8 cellular contexts compared by ENCODE assay signal in genomic region chr2:240585681-240586197, GRCh38. TPM values are rescaled to one million over a fixed set of nuclear protein-coding genes. Genes with fewer than 3 reads are reported as not detected.
DNase-seq lines count a peak whose midpoint lies in the region; ATAC-seq and TF ChIP-seq lines count a peak whose summit lies in the region.

No MANE protein-coding gene starts in this region.

- no peak overlapping the region for H2BK20ac ChIP-seq in IMR-90 (ENCODE audit: low read depth, low read length)

- POLR2A ChIA-PET in IMR-90 (lab: Charles Lee; ENCODE audit: unreplicated experiment) = no interaction called here

- intact Hi-C loops in IMR-90 (cut with micrococcal nuclease) = no loop called here
- intact Hi-C loops in stomach (cut with DNase I; ENCODE audit: low total_unique reads) = no loop called here

- peaks cover 0 to 11% (median 0%) of the 10 kb centered on the region in 3 donors for H3K27me3 Mint-ChIP-seq in immature natural killer cell (ENCODE audit: low read depth in 3 of 3)

- H2BK15ac ChIP-seq in IMR-90 (ENCODE audit: low read depth, low read length) = no peak overlapping the region

- peaks cover 0 to 7% (median 6%) of the 10 kb centered on the region in 3 donors for H3K36me3 Mint-ChIP-seq in immature natural killer cell

- H2AFZ ChIP-seq in IMR-90 (replicated peaks; ENCODE audit: low read length, poor library complexity) = peak overlapping the region; percentile 98

- H3K4me3 Mint-ChIP-seq in immature natural killer cell = peak overlapping the region; percentile 93 to 97 (median 96)

- peak overlapping the region; percentile 88 for H4K5ac ChIP-seq in IMR-90 (ENCODE audit: low read depth, low read length)

- TF ChIP-seq POLR2A in IMR-90 (IDR thresholded peaks at IDR 0.05; ENCODE audit: low read depth, low read length) (no peak), stomach (IDR thresholded peaks at IDR 0.05) (no peak)

- BruUV-seq in IMR-90 (replicated peaks; lab: Mats Ljungman, UMichigan) = TSS peak; percentile 60

- H3K9me1 ChIP-seq in IMR-90 (ENCODE audit: insufficient read depth, low read length) = peaks cover 22% of the 10 kb centered on the region

- H4K91ac ChIP-seq in IMR-90 (ENCODE audit: insufficient read depth, low read depth, low read length) = peak overlapping the region; percentile 61

- CTCF ChIA-PET in IMR-90 (lab: Yijun Ruan, JAX) = interaction anchor here (1.2 kb wide), 1 partner anchor 19 kb away, joined by 4 read pairs; no protein-coding TSS in a partner anchor

- peak overlapping the region; percentile 90 for H3K9ac ChIP-seq in IMR-90 (ENCODE audit: low read depth, low read length)

- no peaks in the 10 kb centered on the region for H3K9me3 Mint-ChIP-seq in immature natural killer cell

- peak overlapping the region; percentile 22 for H2BK5ac ChIP-seq in IMR-90 (ENCODE audit: low read depth, low read length, poor library complexity, severe bottlenecking)

- peaks cover 10% of the 10 kb centered on the region for H3K36me3 ChIP-seq in IMR-90 (ENCODE audit: control insufficient read depth, insufficient read depth, low read length)
- H3K36me3 ChIP-seq in stomach = peaks cover 5 to 26% (median 17%) of the 10 kb centered on the region in 4 donors

- peak overlapping the region; percentile 85 to 86 for H4K8ac ChIP-seq in IMR-90 (ENCODE audit: low read depth in 2 of 2, low read length in 2 of 2)

- 0 out of 2 replicates have a peak overlapping the region, but pooled peaks have one; percentile 38 for H3K18ac ChIP-seq in IMR-90 (ENCODE audit: low read depth, low read length)

- no peak overlapping the region for H2BK120ac ChIP-seq in IMR-90 (ENCODE audit: low read depth, low read length)

- H3K4ac ChIP-seq in IMR-90 (ENCODE audit: low read depth, low read length) = peak overlapping the region; percentile 68

- H2AK9ac ChIP-seq in IMR-90 (replicated peaks; ENCODE audit: low read depth, low read length, poor library complexity) = peak overlapping the region; percentile 93

- peak overlapping the region; percentile 95 for H3K4me2 ChIP-seq in IMR-90 (ENCODE audit: low read depth, low read length)

- peaks cover 2% of the 10 kb centered on the region; the same call in 1 of the 2 replicates for H3K9me3 ChIP-seq in IMR-90 (ENCODE audit: control insufficient read depth, insufficient read depth, low read length)
- H3K9me3 ChIP-seq in stomach = no peaks in the 10 kb centered on the region

- in situ Hi-C loops in IMR-90 (cut with MboI; ENCODE audit: low sequenced_read_pairs) = no loop called here
- in situ Hi-C loops in astrocyte of the cerebellum (cut with HindIII; ENCODE audit: low sequenced_read_pairs) = no loop called here

- peaks cover 26 to 73% of the 10 kb centered on the region in 2 experiments for H3K79me1 ChIP-seq in IMR-90 (ENCODE audit: low read depth in 1 of 2, low read length in 2 of 2)

- WGBS in IMR-90 (ENCODE audit: extremely low coverage in 2 of 2, insufficient read length in 1 of 2), 2 experiments = 19% methylated on average over 8 of the region's 20 CpGs; no CpG with 5 or more reads in 1 of the 2 experiments
- 1 to 6% (median 3%) methylated on average over 12 to 20 of the region's 20 CpGs for WGBS in stomach, 5 donors

- peaks cover 15% of the 10 kb centered on the region for H4K20me1 ChIP-seq in IMR-90 (ENCODE audit: insufficient read depth, low read length)

- peak overlapping the region; percentile 84 for H3K14ac ChIP-seq in IMR-90 (replicated peaks; ENCODE audit: low read depth, low read length)

- H3K23ac ChIP-seq in IMR-90 (ENCODE audit: low read depth, low read length) = peak overlapping the region; percentile 67; the same call in 1 of the 2 replicates

- H3K27me3 ChIP-seq in IMR-90 (ENCODE audit: control insufficient read depth, insufficient read depth, low read length) (no peaks in the 10 kb centered on the region), stomach (no peaks in the 10 kb centered on the region)

- H3K27ac Mint-ChIP-seq in immature natural killer cell = peak overlapping the region; percentile 91 to 97 (median 94)

- dilution Hi-C loops in IMR-90 (cut with HindIII; ENCODE audit: low sequenced_read_pairs, unreplicated experiment) = no loop called here

- no peak for TF ChIP-seq CTCF in IMR-90 (conservative IDR thresholded peaks at IDR 0.05; ENCODE audit: low read depth, low read length)
- TF ChIP-seq CTCF in astrocyte of the cerebellum (IDR thresholded peaks at IDR 0.05; ENCODE audit: low read depth, low read length, missing control alignments) = no peak
- TF ChIP-seq CTCF in stomach (IDR thresholded peaks at IDR 0.05) = no peak

- no peak for TF ChIP-seq EP300 in stomach (IDR thresholded peaks at IDR 0.05)

- H3K27ac ChIP-seq in IMR-90 (ENCODE audit: insufficient read depth, low read length) (peak overlapping the region; percentile 79), stomach (peak overlapping the region; percentile 89 to 98 (median 93))

- no peak for ATAC-seq in IMR-90 (ENCODE audit: low read depth)

- H3K4me1 ChIP-seq in IMR-90 (ENCODE audit: control insufficient read depth, insufficient read depth, low read length) (peaks cover 15% of the 10 kb centered on the region), stomach (peaks cover 39 to 63% (median 53%) of the 10 kb centered on the region in 4 donors)

- no peak for TF ChIP-seq RAD21 in IMR-90 (IDR thresholded peaks at IDR 0.05; ENCODE audit: low read length)

- H3K4me3 ChIP-seq in IMR-90 (ENCODE audit: insufficient read depth, low read depth, low read length) (peak overlapping the region; percentile 81), astrocyte of the cerebellum (ENCODE audit: low read depth, low read length) (peak overlapping the region; percentile 65), stomach (peak overlapping the region; percentile 75 to 91 (median 80))

- peak overlapping the region; percentile 78 for H2AK5ac ChIP-seq in IMR-90 (ENCODE audit: low read depth, low read length)

- DNase-seq in IMR-90 = no peak
- no peak for DNase-seq in astrocyte of the cerebellum (ENCODE audit: low read depth)
- no peak for DNase-seq in immature natural killer cell
- DNase-seq in stomach = no peak
- DNase-seq in dermis blood vessel endothelial cell = no peak
- DNase-seq in amygdala (lab: John Stamatoyannopoulos, UW) = no peak
- DNase-seq in GF-D8 (lab: John Stamatoyannopoulos, UW) = no peak
- DNase-seq in activated CD4-positive, alpha-beta T cell treated with anti-CD3 and anti-CD28 coated beads, Interleukin-2, amount 50 U/mL, for 48 hours = no peak

- peaks cover 54 to 72% of the 10 kb centered on the region in 2 donors for H3K4me1 Mint-ChIP-seq in immature natural killer cell

- H3K56ac ChIP-seq in IMR-90 (ENCODE audit: extremely low read depth, insufficient read depth, low read length) = peak overlapping the region; percentile 81

TF ChIP-seq in IMR-90, 13 proteins besides CTCF, POLR2A, EP300 and RAD21 (continues in another document):
- TF ChIP-seq CHD1 (IDR thresholded peaks at IDR 0.05; ENCODE audit: low read depth, low read length) = peak; percentile 76; the same call in 1 of the 2 replicates

RNA-seq across cellular contexts. Expression of gene CAPN10, which starts 0.8 kb away (rescaled TPM):
- 5.6 and 6.3 TPM in 2 replicates for total RNA-seq in IMR-90 (2012; rRNA removed)
- polyA plus RNA-seq in IMR-90 (2012; rRNA removed) = 20.9 and 27.4 TPM in 2 replicates
- 11.6 and 19.3 TPM in 2 replicates for polyA plus RNA-seq in IMR-90 (2012; cell fraction: cytosol; rRNA removed)
- polyA plus RNA-seq in IMR-90 (2012; cell fraction: nucleus; rRNA removed; ENCODE audit: low replicate concordance) = 72.5 and 181 TPM in 2 replicates
- polyA plus RNA-seq in immature natural killer cell = 10 to 100 TPM in 2 of 3 donors, 1 to 10 TPM in 1; 9.7 to 22.5 (median 11.6) TPM
- total RNA-seq in stomach = 100 to 1,000 TPM in 1 of 5 donors, 10 to 100 TPM in 4; 26.6 to 197 (median 58.3) TPM
- 10 to 100 TPM; 17.7 to 38.0 (median 23.3) TPM for polyA plus RNA-seq in stomach
- total RNA-seq in dermis blood vessel endothelial cell = 31.0 and 40.8 TPM in 2 replicates

RNA-seq across cellular contexts. Expression of gene RNPEPL1, which starts 17.5 kb away (rescaled TPM):
- total RNA-seq in IMR-90 (2012; rRNA removed) (3.8 and 3.9 TPM in 2 replicates), stomach (100 to 1,000 TPM in 3 of 5 donors, 10 to 100 TPM in 2; 32.7 to 196 (median 145) TPM), dermis blood vessel endothelial cell (42.5 and 117 TPM in 2 replicates)
- polyA plus RNA-seq in IMR-90 (2012; rRNA removed) (15.9 and 18.7 TPM in 2 replicates), immature natural killer cell (10 to 100 TPM; 46.5 to 51.4 (median 49.9) TPM), stomach (100 to 1,000 TPM in 2 of 3 donors, 10 to 100 TPM in 1; 93.9 to 136 (median 113) TPM)
- 10.5 and 25.6 TPM in 2 replicates for polyA plus RNA-seq in IMR-90 (2012; cell fraction: cytosol; rRNA removed)
- 31.4 and 92.4 TPM in 2 replicates for polyA plus RNA-seq in IMR-90 (2012; cell fraction: nucleus; rRNA removed; ENCODE audit: low replicate concordance)

RNA-seq across cellular contexts. Expression of gene DUSP28, which starts 25.6 kb away (rescaled TPM):
- total RNA-seq in IMR-90 (2012; rRNA removed) (1.1 and 2.5 TPM in 2 replicates), stomach (10 to 100 TPM in 1 of 5 donors, 1 to 10 TPM in 4; 1.3 to 71.5 (median 2.2) TPM), dermis blood vessel endothelial cell (1.9 and 2.4 TPM in 2 replicates)
- polyA plus RNA-seq in IMR-90 (2012; rRNA removed) (3.3 TPM in 2 replicates), immature natural killer cell (10 to 100 TPM; 13.7 to 27.4 (median 27.4) TPM), stomach (1 to 10 TPM; 2.7 to 7.0 (median 6.7) TPM)
- 3.0 and 3.2 TPM in 2 replicates for polyA plus RNA-seq in IMR-90 (2012; cell fraction: cytosol; rRNA removed)
- 2.6 and 5.3 TPM in 2 replicates for polyA plus RNA-seq in IMR-90 (2012; cell fraction: nucleus; rRNA removed; ENCODE audit: low replicate concordance)

RNA-seq across cellular contexts. Expression of gene ANKMY1, which starts 28.0 kb away (rescaled TPM):
- total RNA-seq in IMR-90 (2012; rRNA removed) (2.9 and 3.3 TPM in 2 replicates), stomach (10 to 100 TPM in 4 of 5 donors, 1 to 10 TPM in 1; 8.3 to 79.4 (median 20.4) TPM), dermis blood vessel endothelial cell (6.3 and 6.8 TPM in 2 replicates)
- polyA plus RNA-seq in IMR-90 (2012; rRNA removed) (4.1 and 5.5 TPM in 2 replicates), immature natural killer cell (10 to 100 TPM in 1 of 3 donors, 1 to 10 TPM in 2; 5.6 to 12.4 (median 7.3) TPM), stomach (1 to 10 TPM; 3.1 to 8.4 (median 5.8) TPM)
- 2.3 and 2.6 TPM in 2 replicates for polyA plus RNA-seq in IMR-90 (2012; cell fraction: cytosol; rRNA removed)
- 16.4 and 17.5 TPM in 2 replicates for polyA plus RNA-seq in IMR-90 (2012; cell fraction: nucleus; rRNA removed; ENCODE audit: low replicate concordance)

RNA-seq across cellular contexts. Expression of gene GPR35, which starts 39.5 kb away (rescaled TPM):
- 0.28 TPM in 1 of 2 replicates, not detected in the other for total RNA-seq in IMR-90 (2012; rRNA removed)
- 0.31 and 0.42 TPM in 2 replicates for polyA plus RNA-seq in IMR-90 (2012; rRNA removed)
- polyA plus RNA-seq in IMR-90 (2012; cell fraction: cytosol; rRNA removed) = 0.08 and 0.20 TPM in 2 replicates
- 1.8 and 5.2 TPM in 2 replicates for polyA plus RNA-seq in IMR-90 (2012; cell fraction: nucleus; rRNA removed; ENCODE audit: low replicate concordance)
- polyA plus RNA-seq in immature natural killer cell = 1 to 10 TPM in 1 of 3 donors, under 1 TPM in 1, not detected in 1; 0.89 to 1.6 TPM
- total RNA-seq in stomach = 10 to 100 TPM; 11.7 to 68.9 (median 21.9) TPM
- polyA plus RNA-seq in stomach = 10 to 100 TPM in 1 of 3 donors, 1 to 10 TPM in 2; 8.5 to 12.8 (median 9.8) TPM
- 0.33 and 0.85 TPM in 2 replicates for total RNA-seq in dermis blood vessel endothelial cell
